Comparison of ENCODE assay signal across 32 cellular contexts in genomic region chr2:19282305-19282704, GRCh38.
"Had no signal": no experiment of that assay in that cellular context is flagged by ENCODE, and none has a peak within 500 bp of the region (broad histone marks: within the 10 kb centered on the region; RNA-seq: fewer than 3 reads in every experiment).

No MANE protein-coding gene starts in this region.

- H3K4me1 ChIP-seq: adrenal gland, body of pancreas, breast epithelium had no signal

- H3K36me3 ChIP-seq: adrenal gland, brain microvascular endothelial cell, breast epithelium had no signal

- H3K9me3 ChIP-seq: adrenal gland, body of pancreas, breast epithelium had no signal

- ATAC-seq: activated CD8-positive, alpha-beta T cell treated with anti-CD3 and anti-CD28 coated beads for 36 hours; activated naive CD4-positive, alpha-beta T cell treated with anti-CD3 and anti-CD28 coated beads, Interleukin-2, amount 50 U/mL, for 72 hours; activated T-cell treated with anti-CD3 and anti-CD28 coated beads, Interleukin-2, amount 50 U/mL, for 4 hours; activated T-cell treated with anti-CD3 and anti-CD28 coated beads, Interleukin-2, amount 50 U/mL, for 72 hours; activated T-helper 17 cell treated with anti-CD3 and anti-CD28 coated beads, Interleukin-2, amount 50 U/mL, for 72 hours; body of pancreas had no signal

- H3K27ac ChIP-seq: adrenal gland, body of pancreas, brain microvascular endothelial cell, breast epithelium, VCaP had no signal

- H3K4me3 ChIP-seq: adrenal gland, body of pancreas, breast epithelium had no signal

- H3K27me3 ChIP-seq: adrenal gland, body of pancreas, brain microvascular endothelial cell, breast epithelium had no signal

- DNase-seq: activated B cell treated with CpG ODN at 0.5 μM for 24 hours; activated CD4-positive, alpha-beta memory T cell treated with anti-CD3 and anti-CD28 coated beads for 36 hours; activated CD4-positive, alpha-beta T cell treated with anti-CD3 and anti-CD28 coated beads for 4 hours; activated CD4-positive, alpha-beta T cell treated with anti-CD3 and anti-CD28 coated beads, Interleukin-2, amount 10 ng/mL, durations not matched to agents 24 days and 14 days; activated CD4-positive, alpha-beta T cell treated with anti-CD3 and anti-CD28 coated beads, Interleukin-2, amount 50 U/mL, for 1 hour; activated CD4-positive, alpha-beta T cell treated with anti-CD3 and anti-CD28 coated beads, Interleukin-2, amount 50 U/mL, for 4 hours; activated CD4-positive, CD25-positive, alpha-beta regulatory T cell treated with anti-CD3 and anti-CD28 coated beads, Interleukin-2, amount 50 U/mL, for 72 hours; activated CD8-positive, alpha-beta memory T cell treated with anti-CD3 and anti-CD28 coated beads, Interleukin-2, amount 50 U/mL, for 4 hours; activated CD8-positive, alpha-beta T cell treated with anti-CD3 and anti-CD28 coated beads for 36 hours; activated effector memory CD4-positive, alpha-beta T cell treated with anti-CD3 and anti-CD28 coated beads, Interleukin-2, amount 50 U/mL, for 16 hours; activated gamma-delta T cell treated with Interleukin-2 at 50 U/mL for 16 hours; activated naive CD4-positive, alpha-beta T cell; activated naive CD4-positive, alpha-beta T cell treated with anti-CD3 and anti-CD28 coated beads for 36 hours; activated naive CD4-positive, alpha-beta T cell treated with anti-CD3 and anti-CD28 coated beads, Interleukin-2, amount 50 U/mL, for 16 hours; activated naive CD8-positive, alpha-beta T cell treated with anti-CD3 and anti-CD28 coated beads for 36 hours; activated T-cell treated with anti-CD3 and anti-CD28 coated beads for 4 hours; activated T-cell treated with anti-CD3 and anti-CD28 coated beads, Interleukin-2, amount 50 U/mL, for 1 hour; activated T-cell treated with anti-CD3 and anti-CD28 coated beads, Interleukin-2, amount 50 U/mL, for 4 hours; activated T-cell treated with anti-CD3 and anti-CD28 coated beads, Interleukin-2, amount 50 U/mL, for 72 hours; adrenal gland; amniotic stem cell; aorta; body of pancreas; brain microvascular endothelial cell; central memory CD4-positive, alpha-beta T cell; T-helper 1 cell; T-helper 2 cell; T-helper 9 cell had no signal
